ENCODE assay signal across 8 cellular contexts in the genomic region with DNA sequence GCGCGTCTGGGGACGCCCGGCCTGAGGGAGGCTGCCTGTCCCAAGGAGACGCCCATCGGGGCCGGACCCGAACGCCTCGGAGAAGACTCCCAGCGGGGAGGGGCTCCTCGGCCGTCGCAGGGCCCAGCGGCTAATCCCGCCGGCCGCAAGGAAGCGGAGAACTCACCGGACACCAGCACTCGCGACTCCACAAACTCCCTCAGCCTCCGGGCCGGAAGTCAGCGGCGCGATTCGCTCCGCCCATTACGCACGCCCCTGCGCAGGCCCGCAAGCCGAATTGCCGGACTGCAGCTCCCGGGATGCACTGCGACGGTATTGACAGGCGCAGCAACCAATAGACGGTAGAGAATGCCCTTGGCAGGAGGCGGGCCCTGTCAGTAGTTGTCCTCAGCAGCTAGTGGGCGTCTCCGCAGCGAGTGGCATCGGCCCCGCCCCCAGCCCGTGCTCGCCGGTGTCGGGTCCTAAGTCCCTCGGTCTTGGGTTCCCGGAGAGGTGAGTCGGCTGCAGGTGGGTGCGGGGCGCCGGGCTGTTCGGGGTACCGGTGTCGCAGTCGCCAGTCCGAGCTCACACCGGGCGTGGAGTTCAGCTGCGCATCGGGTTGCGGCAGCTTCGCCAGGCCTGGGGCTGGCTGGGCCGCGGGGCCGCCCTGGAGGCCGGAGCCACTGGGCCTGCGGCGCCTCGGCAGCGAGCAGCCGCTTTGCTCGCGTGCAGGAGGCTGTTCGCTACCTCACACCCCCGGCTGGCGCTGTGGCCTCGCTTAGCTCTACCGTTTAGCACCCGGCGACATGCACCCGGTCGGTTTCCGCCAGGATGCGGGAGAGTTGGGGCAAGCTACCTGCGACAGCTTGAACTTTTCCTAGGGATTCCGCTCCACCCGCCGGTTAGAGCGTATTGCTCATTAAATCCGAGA.
DNase-seq lines count a peak whose midpoint lies in the region; ATAC-seq and TF ChIP-seq lines count a peak whose summit lies in the region.

A gene (plus strand): TSS at position 437 of the 910 bp plus-strand sequence. CDS start 790 bp downstream, outside the sequence.
A gene (minus strand): TSS at position 226 of the 910 bp plus-strand sequence. CDS start 3,447 bp downstream, outside the sequence.

- H3K4me1 Mint-ChIP-seq in central memory CD8-positive, alpha-beta T cell, result peaks cover 48% of the 10 kb centered on the region

- ATAC-seq in GM19023 (IDR thresholded peaks at IDR 0.05; ENCODE audit: unreplicated experiment), result peak; percentile 96
- peak; percentile 94 for ATAC-seq in HG03280 (IDR thresholded peaks at IDR 0.05; ENCODE audit: unreplicated experiment)
- peak; percentile 99 for ATAC-seq in central memory CD8-positive, alpha-beta T cell (replicated peaks; ENCODE audit: extremely low read depth, poor library complexity, severe bottlenecking)

- TF ChIP-seq CTCF in AG09319 (IDR thresholded peaks at IDR 0.05; ENCODE audit: low read depth, low read length), result no peak

- peak within 1 kb of the TSS; percentile 87 for H3K27ac Mint-ChIP-seq in central memory CD8-positive, alpha-beta T cell (ENCODE audit: low read depth)

- peak; percentile 99 for DNase-seq in AG09319 (ENCODE audit: extremely low read depth, low read depth)
- DNase-seq in NCI-H345 treated with DMSO at 0.1 percent for 48 hours (lab: John Stamatoyannopoulos, UW; ENCODE audit: unreplicated experiment), result peak; percentile 98
- peak; percentile 91 to 98 (median 96) for DNase-seq in activated CD4-positive, CD25-positive, alpha-beta regulatory T cell (lab: John Stamatoyannopoulos, UW)
- peak; percentile 96 to 99 for DNase-seq in central memory CD8-positive, alpha-beta T cell (ENCODE audit: low spot score in 2 of 2)
- DNase-seq in islet precursor cell, result peak; percentile 100
- DNase-seq in stimulated activated CD4-positive, alpha-beta T cell treated with anti-CD3 and anti-CD28 coated beads, Interleukin-12 subunit alpha, Interleukin-12 subunit beta, amount 100 ng/mL, for 48 hours (ENCODE audit: low read depth in 2 of 3, low spot score in 1 of 3), result peak; percentile 97 to 99 (median 99)

- H3K27me3 Mint-ChIP-seq in central memory CD8-positive, alpha-beta T cell, result no peaks in the 10 kb centered on the region

- H3K9me3 Mint-ChIP-seq in central memory CD8-positive, alpha-beta T cell, result peaks cover 1% of the 10 kb centered on the region

- peak within 1 kb of the TSS; percentile 96 for H3K4me3 Mint-ChIP-seq in central memory CD8-positive, alpha-beta T cell

- H3K36me3 Mint-ChIP-seq in central memory CD8-positive, alpha-beta T cell (ENCODE audit: insufficient read depth), result peaks cover 15% of the 10 kb centered on the region

Comparison
In these comparisons a context has a peak if more than half of its experiments do, and no peak if none do; other contexts are left out.
1. Peak in every context shown above with its lines: DNase-seq and ATAC-seq.